ENCODE assay signal across 8 cellular contexts in genomic region chr12:67457799-67458680, GRCh38.
DNase-seq lines count a peak whose midpoint lies in the region; ATAC-seq and TF ChIP-seq lines count a peak whose summit lies in the region.

No MANE protein-coding gene starts in this region.

- no peak overlapping the region for H3K27ac Mint-ChIP-seq in stimulated activated effector memory CD8-positive, alpha-beta T cell treated with anti-CD3 and anti-CD28 coated beads, Interleukin-12 subunit alpha, Interleukin-12 subunit beta, amount 100 ng/mL, for 72 hours

- no peaks in the 10 kb centered on the region for H3K36me3 Mint-ChIP-seq in stimulated activated effector memory CD8-positive, alpha-beta T cell treated with anti-CD3 and anti-CD28 coated beads, Interleukin-12 subunit alpha, Interleukin-12 subunit beta, amount 100 ng/mL, for 72 hours

- H3K27me3 ChIP-seq in DOHH2 (ENCODE audit: control insufficient read depth, low read length) (no peaks in the 10 kb centered on the region), MG63 (no peaks in the 10 kb centered on the region), osteoblast (ENCODE audit: insufficient read depth, low read length) (no peaks in the 10 kb centered on the region)

- peaks cover 3% of the 10 kb centered on the region for H3K4me1 Mint-ChIP-seq in stimulated activated effector memory CD8-positive, alpha-beta T cell treated with anti-CD3 and anti-CD28 coated beads, Interleukin-12 subunit alpha, Interleukin-12 subunit beta, amount 100 ng/mL, for 72 hours

- H3K4me2 ChIP-seq in DOHH2 (ENCODE audit: low read length) (no peak overlapping the region), osteoblast (ENCODE audit: insufficient read depth, low read length) (no peak overlapping the region)

- peak overlapping the region; percentile 49 for H2AFZ ChIP-seq in osteoblast (ENCODE audit: low read length)

- H3K27ac ChIP-seq in DOHH2 (ENCODE audit: low read depth, low read length) (no peak overlapping the region), osteoblast (ENCODE audit: low read depth, low read length) (no peak overlapping the region)

- H3K4me3 ChIP-seq in DOHH2 (ENCODE audit: low read length) = no peak overlapping the region
- no peak overlapping the region for H3K4me3 ChIP-seq in MG63
- no peak overlapping the region for H3K4me3 ChIP-seq in choroid plexus epithelial cell (ENCODE audit: low read depth, low read length)
- no peak overlapping the region for H3K4me3 ChIP-seq in osteoblast (ENCODE audit: insufficient read depth, low read length)

- no peaks in the 10 kb centered on the region for H3K79me2 ChIP-seq in DOHH2 (ENCODE audit: control insufficient read depth, low read length)
- H3K79me2 ChIP-seq in osteoblast (ENCODE audit: insufficient read depth, low read length) = no peaks in the 10 kb centered on the region

- H4K20me1 ChIP-seq in DOHH2 (ENCODE audit: control insufficient read depth, insufficient read depth, low read depth, low read length) (no peaks in the 10 kb centered on the region), osteoblast (ENCODE audit: insufficient read depth, low read length) (no peaks in the 10 kb centered on the region)

- TF ChIP-seq CTCF in DOHH2 (IDR thresholded peaks at IDR 0.05; ENCODE audit: low read depth, low read length, poor library complexity, severe bottlenecking) (peak; percentile 44), choroid plexus epithelial cell (conservative IDR thresholded peaks at IDR 0.05; ENCODE audit: low read depth, low read length) (peak; percentile 62), osteoblast (IDR thresholded peaks at IDR 0.05; ENCODE audit: extremely low read depth, low read depth, low read length) (peak; percentile 41)

- H3F3A ChIP-seq in DOHH2 (ENCODE audit: control insufficient read depth, insufficient read depth) = no peaks in the 10 kb centered on the region

- ATAC-seq in HG03439 (IDR thresholded peaks at IDR 0.05; ENCODE audit: unreplicated experiment) = no peak
- ATAC-seq in stimulated activated effector memory CD8-positive, alpha-beta T cell treated with anti-CD3 and anti-CD28 coated beads, Interleukin-12 subunit alpha, Interleukin-12 subunit beta, amount 100 ng/mL, for 72 hours = no peak

- H3K9me2 ChIP-seq in DOHH2 (replicated peaks; ENCODE audit: control insufficient read depth, low read length) = no peaks in the 10 kb centered on the region

- H3K4me1 ChIP-seq in DOHH2 (ENCODE audit: control insufficient read depth, low read length) = peaks cover 15% of the 10 kb centered on the region
- H3K4me1 ChIP-seq in osteoblast (ENCODE audit: insufficient read depth, low read length) = peaks cover 17% of the 10 kb centered on the region

- H3K36me3 ChIP-seq in DOHH2 (ENCODE audit: control insufficient read depth, low read length) (no peaks in the 10 kb centered on the region), MG63 (no peaks in the 10 kb centered on the region), osteoblast (ENCODE audit: insufficient read depth, low read length) (no peaks in the 10 kb centered on the region)

- no peaks in the 10 kb centered on the region for H3K9me3 Mint-ChIP-seq in stimulated activated effector memory CD8-positive, alpha-beta T cell treated with anti-CD3 and anti-CD28 coated beads, Interleukin-12 subunit alpha, Interleukin-12 subunit beta, amount 100 ng/mL, for 72 hours

- H3K4me3 Mint-ChIP-seq in stimulated activated effector memory CD8-positive, alpha-beta T cell treated with anti-CD3 and anti-CD28 coated beads, Interleukin-12 subunit alpha, Interleukin-12 subunit beta, amount 100 ng/mL, for 72 hours = no peak overlapping the region

- DNase-seq in MG63 (peak; percentile 8), choroid plexus epithelial cell (ENCODE audit: low read depth) (peak; percentile 36), osteoblast (ENCODE audit: insufficient read length, low spot score, missing footprints) (no peak), DMS153 treated with DMSO at 0.1 percent for 48 hours (lab: John Stamatoyannopoulos, UW; ENCODE audit: unreplicated experiment) (no peak), NCI-H1105 treated with DMSO at 0.1 percent for 48 hours (lab: John Stamatoyannopoulos, UW) (no peak)
- no peak for DNase-seq in stimulated activated effector memory CD8-positive, alpha-beta T cell treated with anti-CD3 and anti-CD28 coated beads, Interleukin-12 subunit alpha, Interleukin-12 subunit beta, amount 100 ng/mL, for 72 hours (ENCODE audit: low spot score in 2 of 2)

- no peaks in the 10 kb centered on the region for H3K9me3 ChIP-seq in DOHH2 (ENCODE audit: control insufficient read depth, insufficient read depth, low read length)
- no peaks in the 10 kb centered on the region for H3K9me3 ChIP-seq in MG63
- no peaks in the 10 kb centered on the region for H3K9me3 ChIP-seq in osteoblast (ENCODE audit: low read depth, low read length)

Comparison
In these comparisons a context has a peak if more than half of its experiments do, and no peak if none do; other contexts are left out.
1. DNase-seq: peak in MG63 (single experiment) and choroid plexus epithelial cell (single experiment); none in osteoblast (single experiment), DMS153 treated with DMSO at 0.1 percent for 48 hours (single experiment), NCI-H1105 treated with DMSO at 0.1 percent for 48 hours (single experiment) and stimulated activated effector memory CD8-positive, alpha-beta T cell treated with anti-CD3 and anti-CD28 coated beads, Interleukin-12 subunit alpha, Interleukin-12 subunit beta, amount 100 ng/mL, for 72 hours (0 of 2).
2. Peak in every context shown above with its lines, with median percentiles within 50 percentile points of each other: CTCF ChIP-seq.